ENCODE assay signal across 11 cellular contexts in genomic region chr9:115649991-115650472, GRCh38.
A peak's percentile ranks its signal among the peaks of the same experiment; 100 is the strongest.
DNase-seq lines count a peak whose midpoint lies in the region; ATAC-seq, FAIRE-seq and TF ChIP-seq lines count a peak whose summit lies in the region.
"Had no signal": no experiment of that assay in that cellular context is flagged by ENCODE, and none has a peak within 500 bp of the region (broad histone marks: within the 10 kb centered on the region; RNA-seq: fewer than 3 reads in every experiment).

No MANE protein-coding gene starts in this region.

- H3K36me3 ChIP-seq in keratinocyte (ENCODE audit: control insufficient read depth in 2 of 2, extremely low read depth in 1 of 2, insufficient read depth in 2 of 2, low read length in 2 of 2) (no peaks in the 10 kb centered on the region), gastrocnemius medialis (no peaks in the 10 kb centered on the region)

- H3K9me1 ChIP-seq in keratinocyte (ENCODE audit: control insufficient read depth, extremely low read depth, insufficient read depth, low read length): no peaks in the 10 kb centered on the region

- peak in 1 of 2 donors; percentile 19 for TF ChIP-seq POLR2A in gastrocnemius medialis (IDR thresholded peaks at IDR 0.05)

- dilution Hi-C loops in keratinocyte (cut with MboI; ENCODE audit: extremely low pct_ligation_motif_present, low sequenced_read_pairs): no loop called here

- H3K9me3 ChIP-seq in keratinocyte (ENCODE audit: control insufficient read depth, low read depth, low read length): no peaks in the 10 kb centered on the region
- H3K9me3 ChIP-seq in gastrocnemius medialis: no peaks in the 10 kb centered on the region
- H3K9me3 ChIP-seq: Caco-2 had no signal

- FAIRE-seq in keratinocyte (lab: Jason Lieb, UNC): no peak

- TF ChIP-seq CTCF in cardiac fibroblast (IDR thresholded peaks at IDR 0.05; ENCODE audit: low read depth, low read length): no peak
- no peak for TF ChIP-seq CTCF in keratinocyte (optimal IDR thresholded peaks at IDR 0.05 in 1 of 3, IDR thresholded peaks at IDR 0.05 in 1 of 3, conservative IDR thresholded peaks at IDR 0.05 in 1 of 3; ENCODE audit: extremely low read depth in 1 of 3, insufficient read depth in 2 of 3, low read length in 3 of 3)
- TF ChIP-seq CTCF in gastrocnemius medialis (IDR thresholded peaks at IDR 0.05 in 4 of 5, conservative IDR thresholded peaks at IDR 0.05 in 1 of 5): no peak

- intact Hi-C loops in gastrocnemius medialis (cut with DNase I; ENCODE audit: low total_unique reads): loop anchor here (10.0 kb wide), 1 partner anchor 55 kb away; no protein-coding TSS in a partner anchor

- H3K27ac ChIP-seq in keratinocyte (ENCODE audit: control insufficient read depth, insufficient read depth, low read length) (peak overlapping the region; percentile 25), gastrocnemius medialis (peak overlapping the region; percentile 39 to 67 (median 48))

- no peak overlapping the region for H3K9ac ChIP-seq in keratinocyte (ENCODE audit: control insufficient read depth, extremely low read depth, insufficient read depth, low read length)

- peaks cover 12% of the 10 kb centered on the region for H3K4me1 ChIP-seq in keratinocyte (ENCODE audit: control insufficient read depth, extremely low read depth, insufficient read depth, low read length)
- peaks cover 0 to 4% of the 10 kb centered on the region in 2 donors for H3K4me1 ChIP-seq in gastrocnemius medialis
- H3K4me1 ChIP-seq: Caco-2 had no signal

- ATAC-seq in gastrocnemius medialis: peak; percentile 92 to 93
- no peak for ATAC-seq in HG03439 (IDR thresholded peaks at IDR 0.05; ENCODE audit: unreplicated experiment)
- ATAC-seq in GM19324 (IDR thresholded peaks at IDR 0.05; ENCODE audit: low FRiP score, unreplicated experiment): no peak

- DNase-seq in ELR (ENCODE audit: low read depth) (peak; percentile 95), cardiac fibroblast (ENCODE audit: low read depth in 2 of 2) (peak; percentile 92 to 100), keratinocyte (ENCODE audit: low read depth, low spot score) (no peak), gastrocnemius medialis (peak; percentile 60 to 80), kidney glomerular epithelial cell (lab: John Stamatoyannopoulos, UW) (no peak), germinal center (ENCODE audit: low spot score) (no peak)
- DNase-seq: activated CD4-positive, CD25-positive, alpha-beta regulatory T cell treated with anti-CD3 and anti-CD28 coated beads, Interleukin-2, amount 50 U/mL, for 72 hours; Caco-2; NCI-H2227 treated with DMSO at 0.1 percent for 48 hours had no signal

- no peaks in the 10 kb centered on the region for H4K20me1 ChIP-seq in keratinocyte (ENCODE audit: control insufficient read depth, extremely low read depth, insufficient read depth, low read length)

- H3K4me2 ChIP-seq in keratinocyte (ENCODE audit: control insufficient read depth, extremely low read depth, insufficient read depth, low read depth, low read length): no peak overlapping the region

- H3K79me2 ChIP-seq in keratinocyte (ENCODE audit: control insufficient read depth, insufficient read depth, low read length): no peaks in the 10 kb centered on the region

- peak overlapping the region; percentile 62 for H2AFZ ChIP-seq in keratinocyte (ENCODE audit: control insufficient read depth, low read length)

- H3K27me3 ChIP-seq in keratinocyte (ENCODE audit: control insufficient read depth, extremely low read depth, insufficient read depth, low read length) (no peaks in the 10 kb centered on the region), gastrocnemius medialis (no peaks in the 10 kb centered on the region)

- in situ Hi-C loops in gastrocnemius medialis (cut with MboI; ENCODE audit: low sequenced_read_pairs in 4 of 4): no loop called here

- H3K4me3 ChIP-seq in cardiac fibroblast (replicated peaks in 1 of 2; ENCODE audit: low read depth in 2 of 2, low read length in 2 of 2) (no peak overlapping the region), keratinocyte (ENCODE audit: control insufficient read depth in 2 of 3, extremely low read depth in 1 of 3, insufficient read depth in 2 of 3, low read depth in 1 of 3, low read length in 3 of 3) (no peak overlapping the region), gastrocnemius medialis (no peak overlapping the region)

Comparison
In these comparisons a context has a peak if more than half of its experiments do, and no peak if none do; other contexts are left out.
1. DNase-seq: peak in ELR (single experiment), cardiac fibroblast (2 of 2) and gastrocnemius medialis (2 of 2); none in keratinocyte (single experiment), kidney glomerular epithelial cell (single experiment) and germinal center (single experiment).
2. ATAC-seq: peak in gastrocnemius medialis (2 of 2); none in HG03439 (single experiment) and GM19324 (single experiment).